14 cellular contexts compared by ENCODE assay signal in the genomic region with DNA sequence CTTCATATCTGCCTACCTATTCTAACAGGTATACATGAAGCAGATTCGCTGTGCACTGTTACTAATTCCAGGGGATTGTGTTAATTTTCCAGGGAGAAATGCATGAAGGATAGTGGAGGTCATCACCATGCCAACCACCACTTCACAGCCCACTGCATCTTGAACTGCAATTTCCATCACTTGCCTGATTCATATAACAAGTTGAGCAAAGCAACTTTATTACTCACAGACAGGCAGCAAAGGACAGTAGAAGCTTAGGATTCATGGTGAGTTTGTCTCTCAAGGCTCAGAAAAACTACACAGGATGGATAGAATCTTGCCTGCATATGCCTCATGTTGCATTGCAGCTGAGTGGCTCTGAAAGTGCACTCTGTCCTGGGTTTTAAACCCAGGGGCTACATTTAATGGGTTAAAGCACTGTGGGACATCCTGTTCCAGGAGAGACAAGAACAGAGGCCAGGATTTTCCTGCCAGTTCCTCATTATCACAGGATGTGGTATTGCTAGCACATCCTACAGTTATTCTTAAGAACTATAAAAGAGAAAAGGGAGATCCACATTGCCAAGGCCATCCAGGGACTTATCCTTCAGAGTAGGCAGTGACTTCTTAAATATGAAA.
DNase-seq lines count a peak whose midpoint lies in the region; ATAC-seq, FAIRE-seq and TF ChIP-seq lines count a peak whose summit lies in the region.
"Had no signal": no experiment of that assay in that cellular context is flagged by ENCODE, and none has a peak within 500 bp of the region (broad histone marks: within the 10 kb centered on the region; RNA-seq: fewer than 3 reads in every experiment).

No MANE protein-coding gene starts in this region.

- H4K20me1 ChIP-seq in IMR-90 (ENCODE audit: insufficient read depth, low read length) (no peaks in the 10 kb centered on the region), K562 (replicated peaks; ENCODE audit: control insufficient read depth, insufficient read depth, low read length) (no peaks in the 10 kb centered on the region), neural cell (ENCODE audit: insufficient read depth) (no peaks in the 10 kb centered on the region)

- ATAC-seq in IMR-90 (ENCODE audit: low read depth) (no peak), K562 (no peak), sciatic nerve (no peak)
- ATAC-seq: stimulated activated memory B cell treated with anti-CD40 and anti-IgM and Interleukin-4, amounts not matched to agents 10 μg/mL and 1 μg/mL and 100 μg/mL, for 72 hours had no signal

- no peak for FAIRE-seq in K562 (lab: Jason Lieb, UNC)

- no peaks in the 10 kb centered on the region for H3K9me3 ChIP-seq in IMR-90 (ENCODE audit: control insufficient read depth, insufficient read depth, low read length)
- H3K9me3 ChIP-seq in K562 (replicated peaks; ENCODE audit: control insufficient read depth, insufficient read depth, low read depth, low read length), result no peaks in the 10 kb centered on the region
- H3K9me3 ChIP-seq in neural cell (ENCODE audit: low read length), result no peaks in the 10 kb centered on the region
- H3K9me3 ChIP-seq: colonic mucosa, prostate gland had no signal

- dilution Hi-C loops in IMR-90 (cut with HindIII; ENCODE audit: low sequenced_read_pairs, unreplicated experiment), result no loop called here

- peak overlapping the region; percentile 69 for H3K27ac Mint-ChIP-seq in activated T-cell treated with anti-CD3 and anti-CD28 coated beads, Interleukin-2, amount 50 U/mL, for 24 hours
- H3K27ac Mint-ChIP-seq: stimulated activated memory B cell treated with anti-CD40 and anti-IgM and Interleukin-4, amounts not matched to agents 10 μg/mL and 1 μg/mL and 100 μg/mL, for 72 hours had no signal

- CTCF ChIA-PET in IMR-90 (lab: Yijun Ruan, JAX), result no interaction called here
- CTCF ChIA-PET in K562 (lab: Yijun Ruan, JAX; ENCODE audit: low intra/inter-chr PET ratio), result no interaction called here

- in situ Hi-C loops in IMR-90 (cut with MboI; ENCODE audit: low sequenced_read_pairs), result no loop called here
- in situ Hi-C loops in K562 (cut with MboI), result no loop called here

- H3K4me2 ChIP-seq in IMR-90 (ENCODE audit: low read depth, low read length) (no peak overlapping the region), K562 (ENCODE audit: insufficient read depth, low read length) (no peak overlapping the region), neural cell (ENCODE audit: low read length) (no peak overlapping the region)

- H3K36me3 ChIP-seq in IMR-90 (ENCODE audit: control insufficient read depth, insufficient read depth, low read length) (no peaks in the 10 kb centered on the region), K562 (ENCODE audit: control insufficient read depth, insufficient read depth, low read length) (no peaks in the 10 kb centered on the region), neural cell (ENCODE audit: insufficient read depth, low read length) (no peaks in the 10 kb centered on the region)
- H3K36me3 ChIP-seq: colonic mucosa, prostate gland had no signal

- no peaks in the 10 kb centered on the region for H3K36me3 Mint-ChIP-seq in activated T-cell treated with anti-CD3 and anti-CD28 coated beads, Interleukin-2, amount 50 U/mL, for 24 hours (ENCODE audit: low read depth)
- H3K36me3 Mint-ChIP-seq: stimulated activated memory B cell treated with anti-CD40 and anti-IgM and Interleukin-4, amounts not matched to agents 10 μg/mL and 1 μg/mL and 100 μg/mL, for 72 hours had no signal

- H3K4me3 Mint-ChIP-seq in activated T-cell treated with anti-CD3 and anti-CD28 coated beads, Interleukin-2, amount 50 U/mL, for 24 hours, result no peak overlapping the region
- H3K4me3 Mint-ChIP-seq: stimulated activated memory B cell treated with anti-CD40 and anti-IgM and Interleukin-4, amounts not matched to agents 10 μg/mL and 1 μg/mL and 100 μg/mL, for 72 hours had no signal

- no peaks in the 10 kb centered on the region for H3K9me2 ChIP-seq in neural cell (ENCODE audit: insufficient read depth, low read length)

- BruUV-seq in IMR-90 (replicated peaks; lab: Mats Ljungman, UMichigan), result no TSS peak
- BruUV-seq in K562 (replicated peaks; lab: Mats Ljungman, UMichigan), result no TSS peak

- no peaks in the 10 kb centered on the region for H3K27me3 ChIP-seq in IMR-90 (ENCODE audit: control insufficient read depth, insufficient read depth, low read length)
- peaks cover 4 to 11% of the 10 kb centered on the region in 2 experiments; a peak in 1 of 5 replicates for H3K27me3 ChIP-seq in K562 (ENCODE audit: control insufficient read depth in 2 of 2, insufficient read depth in 2 of 2, low read length in 2 of 2)
- no peaks in the 10 kb centered on the region for H3K27me3 ChIP-seq in neural cell (ENCODE audit: insufficient read depth, low read depth, low read length)
- H3K27me3 ChIP-seq: colonic mucosa had no signal

- no peak overlapping the region for H3K18ac ChIP-seq in IMR-90 (ENCODE audit: low read depth, low read length)

- no peaks in the 10 kb centered on the region for H3F3A ChIP-seq in neural cell (ENCODE audit: insufficient read depth, low read length, poor library complexity, severe bottlenecking)

- H3K4me1 ChIP-seq in IMR-90 (ENCODE audit: control insufficient read depth, insufficient read depth, low read length) (0 out of 2 replicates have a peak, but pooled peaks cover 3% of the 10 kb centered on the region), K562 (replicated peaks in 1 of 2; ENCODE audit: control insufficient read depth in 2 of 2, insufficient read depth in 2 of 2, low read length in 2 of 2) (no peaks in the 10 kb centered on the region; a peak in 1 of 5 replicates)
- H3K4me1 ChIP-seq: colonic mucosa, prostate gland had no signal

- peaks cover 54% of the 10 kb centered on the region for H3K4me1 Mint-ChIP-seq in activated T-cell treated with anti-CD3 and anti-CD28 coated beads, Interleukin-2, amount 50 U/mL, for 24 hours (ENCODE audit: low read depth)
- H3K4me1 Mint-ChIP-seq: stimulated activated memory B cell treated with anti-CD40 and anti-IgM and Interleukin-4, amounts not matched to agents 10 μg/mL and 1 μg/mL and 100 μg/mL, for 72 hours had no signal

- H2BK15ac ChIP-seq in IMR-90 (ENCODE audit: low read depth, low read length), result no peak overlapping the region

- no CpG with 5 or more reads among the region's 1 CpG for WGBS in IMR-90 (ENCODE audit: extremely low coverage in 2 of 2, insufficient read length in 1 of 2), 2 experiments
- 0% methylated on average over 1 of the region's 1 CpG for WGBS in K562 (ENCODE audit: insufficient coverage, low coverage, missing lambda C conversion rate)

- no peak overlapping the region for H2AK5ac ChIP-seq in IMR-90 (ENCODE audit: low read depth, low read length)

- intact Hi-C loops in IMR-90 (cut with micrococcal nuclease), result no loop called here
- intact Hi-C loops in K562 (cut with micrococcal nuclease), result no loop called here
- intact Hi-C loops in sciatic nerve (cut with DNase I), result no loop called here

- no peak overlapping the region for H3K27ac ChIP-seq in IMR-90 (ENCODE audit: insufficient read depth, low read length)
- no peak overlapping the region for H3K27ac ChIP-seq in K562 (ENCODE audit: extremely low read depth, low read depth, low read length)
- H3K27ac ChIP-seq in neural cell (ENCODE audit: low read length), result peak overlapping the region; percentile 43
- H3K27ac ChIP-seq: colonic mucosa had no signal

- no peak overlapping the region for H4K8ac ChIP-seq in IMR-90 (ENCODE audit: low read depth in 2 of 2, low read length in 2 of 2)

- H2AFZ ChIP-seq in IMR-90 (replicated peaks; ENCODE audit: low read length, poor library complexity) (peak overlapping the region; percentile 55), K562 (ENCODE audit: low read depth, low read length) (no peak overlapping the region), neural cell (ENCODE audit: low read depth, low read length) (no peak overlapping the region)

- H3K79me1 ChIP-seq in IMR-90 (ENCODE audit: low read depth in 1 of 2, low read length in 2 of 2), result no peaks in the 10 kb centered on the region

- no peak for TF ChIP-seq POLR2A in IMR-90 (IDR thresholded peaks at IDR 0.05; ENCODE audit: low read depth, low read length)
- no peak for TF ChIP-seq POLR2A in K562 (conservative IDR thresholded peaks at IDR 0.05)

- H3K4ac ChIP-seq in IMR-90 (ENCODE audit: low read depth, low read length), result no peak overlapping the region

- H3K79me2 ChIP-seq in K562 (ENCODE audit: control insufficient read depth, insufficient read depth, low read length) (no peaks in the 10 kb centered on the region), neural cell (replicated peaks; ENCODE audit: insufficient read depth, low read length) (no peaks in the 10 kb centered on the region)

- H3K9me3 Mint-ChIP-seq in activated T-cell treated with anti-CD3 and anti-CD28 coated beads, Interleukin-2, amount 50 U/mL, for 24 hours, result no peaks in the 10 kb centered on the region
- H3K9me3 Mint-ChIP-seq: stimulated activated memory B cell treated with anti-CD40 and anti-IgM and Interleukin-4, amounts not matched to agents 10 μg/mL and 1 μg/mL and 100 μg/mL, for 72 hours had no signal

- no peak for DNase-seq in activated T-cell treated with anti-CD3 and anti-CD28 coated beads, Interleukin-2, amount 50 U/mL, for 24 hours
- DNase-seq in activated T-cell treated with anti-CD3 and anti-CD28 coated beads, Interleukin-2, amount 50 U/mL, for 48 hours, result no peak
- DNase-seq in IMR-90 (peak; percentile 45), K562 (ENCODE audit: extremely low read depth in 1 of 4, low spot score in 3 of 4) (no peak), nucleus accumbens (lab: John Stamatoyannopoulos, UW) (no peak), sciatic nerve (ENCODE audit: low spot score) (no peak), NOMO-1 treated with dmso at 0.1 percent for 144 hours (lab: John Stamatoyannopoulos, UW; ENCODE audit: unreplicated experiment) (no peak)
- DNase-seq: activated effector memory CD4-positive, alpha-beta T cell treated with Interleukin-2 at 50 U/mL for 16 hours; colonic mucosa; midbrain; stimulated activated CD4-positive, alpha-beta T cell treated with anti-CD3 and anti-CD28 coated beads, Interleukin-2, amount 100 ng/mL, for 48 hours had no signal

- no peak overlapping the region for H3K4me3 ChIP-seq in IMR-90 (ENCODE audit: insufficient read depth, low read depth, low read length)
- no peak overlapping the region for H3K4me3 ChIP-seq in K562
- H3K4me3 ChIP-seq in neural cell (ENCODE audit: low read length), result peak overlapping the region; percentile 25
- H3K4me3 ChIP-seq: colonic mucosa, prostate gland had no signal

- no peak overlapping the region for H3K9ac ChIP-seq in IMR-90 (ENCODE audit: low read depth, low read length)
- H3K9ac ChIP-seq in K562 (ENCODE audit: insufficient read depth in 1 of 2, low read depth in 2 of 2, low read length in 2 of 2), result no peak overlapping the region
- no peak overlapping the region for H3K9ac ChIP-seq in neural cell (ENCODE audit: low read length)

- H2AK9ac ChIP-seq in IMR-90 (replicated peaks; ENCODE audit: low read depth, low read length, poor library complexity), result peak overlapping the region; percentile 1

- no peak overlapping the region for H3K23ac ChIP-seq in IMR-90 (ENCODE audit: low read depth, low read length)

- no peak overlapping the region for H4K91ac ChIP-seq in IMR-90 (ENCODE audit: insufficient read depth, low read depth, low read length)

- POLR2A ChIA-PET in IMR-90 (lab: Charles Lee; ENCODE audit: unreplicated experiment), result no interaction called here
- POLR2A ChIA-PET in K562 (lab: Yijun Ruan, JAX), result no interaction called here

- TF ChIP-seq RAD21 in IMR-90 (IDR thresholded peaks at IDR 0.05; ENCODE audit: low read length), result no peak
- no peak for TF ChIP-seq RAD21 in K562 (CRISPR knock-in tag; conservative IDR thresholded peaks at IDR 0.05 in 1 of 2, IDR thresholded peaks at IDR 0.05 in 1 of 2)
- TF ChIP-seq RAD21 in neural cell (conservative IDR thresholded peaks at IDR 0.05), result no peak

- H4K5ac ChIP-seq in IMR-90 (ENCODE audit: low read depth, low read length), result no peak overlapping the region

- peaks cover 2% of the 10 kb centered on the region for H3K27me3 Mint-ChIP-seq in activated T-cell treated with anti-CD3 and anti-CD28 coated beads, Interleukin-2, amount 50 U/mL, for 24 hours

- TF ChIP-seq EP300 in K562 (IDR thresholded peaks at IDR 0.05; ENCODE audit: low read length) (no peak), neural cell (conservative IDR thresholded peaks at IDR 0.05; ENCODE audit: poor library complexity, severe bottlenecking) (no peak)

- H2BK120ac ChIP-seq in IMR-90 (ENCODE audit: low read depth, low read length), result no peak overlapping the region

- no peak overlapping the region for H3K56ac ChIP-seq in IMR-90 (ENCODE audit: extremely low read depth, insufficient read depth, low read length)

- TF ChIP-seq CTCF in IMR-90 (conservative IDR thresholded peaks at IDR 0.05; ENCODE audit: low read depth, low read length) (no peak), K562 (IDR thresholded peaks at IDR 0.05 in 2 of 3, conservative IDR thresholded peaks at IDR 0.05 in 1 of 3; ENCODE audit: insufficient read depth in 2 of 3, low read depth in 1 of 3, low read length in 3 of 3) (no peak), neural cell (IDR thresholded peaks at IDR 0.05; ENCODE audit: poor library complexity, severe bottlenecking) (no peak)

- H2BK5ac ChIP-seq in IMR-90 (ENCODE audit: low read depth, low read length, poor library complexity, severe bottlenecking), result no peak overlapping the region

- no peak overlapping the region for H2BK20ac ChIP-seq in IMR-90 (ENCODE audit: low read depth, low read length)

- no peak overlapping the region for H3K14ac ChIP-seq in IMR-90 (replicated peaks; ENCODE audit: low read depth, low read length)

- H3K9me1 ChIP-seq in IMR-90 (ENCODE audit: insufficient read depth, low read length) (no peaks in the 10 kb centered on the region), K562 (ENCODE audit: control insufficient read depth, insufficient read depth, low read length) (no peaks in the 10 kb centered on the region)
